25 cellular contexts compared by ENCODE assay signal in the genomic region with DNA sequence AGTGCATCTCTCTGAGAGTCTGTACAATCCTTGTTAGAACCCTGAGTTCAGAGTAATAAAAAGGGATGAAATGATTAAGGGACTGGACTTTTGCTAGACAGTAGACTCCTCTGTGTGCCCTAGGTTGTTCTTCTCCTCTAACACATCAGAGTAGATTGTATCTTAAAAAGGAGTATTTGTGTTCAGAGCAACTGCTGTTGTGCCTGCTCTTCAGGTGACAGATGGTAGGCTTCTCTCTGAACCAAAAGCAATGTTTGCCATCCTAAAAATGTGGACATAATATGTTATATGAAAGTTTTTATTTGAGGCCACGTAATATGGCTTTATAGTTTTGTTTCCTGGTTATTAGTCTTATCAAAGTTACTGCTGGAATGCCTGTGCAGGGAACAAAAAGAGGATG.
"Had no signal": no experiment of that assay in that cellular context is flagged by ENCODE, and none has a peak within 500 bp of the region (broad histone marks: within the 10 kb centered on the region; RNA-seq: fewer than 3 reads in every experiment).

No MANE protein-coding gene starts in this region.

- H3K4me1 Mint-ChIP-seq: endodermal cell had no signal

- H3K4me3 Mint-ChIP-seq: dendritic cell treated with granulocyte-macrophage colony-stimulating factor and Interleukin-4, amounts not matched to agents 40 ng/mL and 50 ng/mL, for 4 days; effector memory CD8-positive, alpha-beta T cell; endodermal cell had no signal

- H3K27me3 ChIP-seq: colonic mucosa, dorsolateral prefrontal cortex, esophagus muscularis mucosa, esophagus squamous epithelium, foreskin keratinocyte, gastrocnemius medialis, gastroesophageal sphincter, heart left ventricle, heart right ventricle had no signal

- H3K27ac ChIP-seq: colonic mucosa, coronary artery, dorsolateral prefrontal cortex, epithelial cell of prostate, esophagus muscularis mucosa, esophagus squamous epithelium, foreskin keratinocyte, gastrocnemius medialis, gastroesophageal sphincter, heart left ventricle, heart right ventricle had no signal

- H3K27me3 Mint-ChIP-seq: dendritic cell treated with granulocyte-macrophage colony-stimulating factor and Interleukin-4, amounts not matched to agents 40 ng/mL and 50 ng/mL, for 4 days; effector memory CD8-positive, alpha-beta T cell had no signal

- H3K9me3 ChIP-seq: colonic mucosa, esophagus muscularis mucosa, esophagus squamous epithelium, gastrocnemius medialis had no signal

- H3K9me3 Mint-ChIP-seq: endodermal cell had no signal

- H3K27ac Mint-ChIP-seq: dendritic cell treated with granulocyte-macrophage colony-stimulating factor and Interleukin-4, amounts not matched to agents 40 ng/mL and 50 ng/mL, for 4 days; effector memory CD8-positive, alpha-beta T cell; endodermal cell had no signal

- DNase-seq: colonic mucosa; cortex of kidney; dermis blood vessel endothelial cell; dorsolateral prefrontal cortex; effector CD4-positive, alpha-beta T cell; effector CD8-positive, alpha-beta T cell; effector memory CD4-positive, alpha-beta T cell; effector memory CD8-positive, alpha-beta T cell; endodermal cell; erythroblast; esophagus squamous epithelium; foreskin fibroblast; foreskin keratinocyte; foreskin melanocyte; gastrocnemius medialis; glutamatergic neuron; head of caudate nucleus; heart left ventricle; heart right ventricle had no signal

- ATAC-seq: effector memory CD8-positive, alpha-beta T cell; esophagus mucosa; foreskin keratinocyte; gastrocnemius medialis; gastroesophageal sphincter; heart left ventricle; heart right ventricle had no signal

- H3K36me3 ChIP-seq: colonic mucosa, esophagus muscularis mucosa, esophagus squamous epithelium, gastrocnemius medialis, gastroesophageal sphincter, heart left ventricle, heart right ventricle had no signal

- H3K4me3 ChIP-seq: colonic mucosa, coronary artery, dorsolateral prefrontal cortex, esophagus muscularis mucosa, esophagus squamous epithelium, gastrocnemius medialis, gastroesophageal sphincter, heart left ventricle, heart right ventricle had no signal

- H3K4me1 ChIP-seq: colonic mucosa, esophagus muscularis mucosa, esophagus squamous epithelium, gastrocnemius medialis, gastroesophageal sphincter, heart left ventricle, heart right ventricle had no signal
